8 cellular contexts compared by ENCODE assay signal in genomic region chr12:4320859-4321701, GRCh38. TPM values are rescaled to one million over a fixed set of nuclear protein-coding genes. Genes with fewer than 3 reads are reported as not detected.
DNase-seq lines count a peak whose midpoint lies in the region; ATAC-seq and TF ChIP-seq lines count a peak whose summit lies in the region.

Gene TIGAR, plus strand, starts transcription at chr12:4321213. Its CDS starts 59 bp downstream, at chr12:4321272.

- intact Hi-C loops in esophagus muscularis mucosa (cut with DNase I): no loop called here

- H4K20me1 ChIP-seq in KMS-11 (ENCODE audit: insufficient read depth): no peaks in the 10 kb centered on the region

- peak within 1 kb of the TSS; percentile 44 for H3K27ac ChIP-seq in KMS-11
- H3K27ac ChIP-seq in Peyer's patch: peak within 1 kb of the TSS; percentile 87 to 95 (median 90)
- peak within 1 kb of the TSS; percentile 84 to 98 (median 92) for H3K27ac ChIP-seq in esophagus muscularis mucosa (replicated peaks in 1 of 4)
- H3K27ac ChIP-seq in muscle layer of duodenum (ENCODE audit: low read length): peak within 1 kb of the TSS; percentile 90

- TF ChIP-seq EP300 in esophagus muscularis mucosa (IDR thresholded peaks at IDR 0.05): no peak

- peak within 1 kb of the TSS; percentile 88 for H3K4me2 ChIP-seq in KMS-11

- H3K4me3 ChIP-seq in KMS-11 (IDR thresholded peaks at IDR 0.05; ENCODE audit: insufficient read depth, low read depth, low read length): no peak within 1 kb of the TSS
- peak within 1 kb of the TSS; percentile 77 to 97 (median 88) for H3K4me3 ChIP-seq in Peyer's patch
- peak within 1 kb of the TSS; percentile 74 to 93 (median 82) for H3K4me3 ChIP-seq in esophagus muscularis mucosa
- peak within 1 kb of the TSS; percentile 90 to 94 for H3K4me3 ChIP-seq in muscle layer of duodenum (ENCODE audit: low read depth in 1 of 2, low read length in 2 of 2)

- peak; percentile 81 for DNase-seq in DMS79 (lab: John Stamatoyannopoulos, UW)
- DNase-seq in Peyer's patch: peak; percentile 93 to 97 (median 97)
- DNase-seq in activated T-cell treated with anti-CD3 and anti-CD28 coated beads, Interleukin-2, amount 50 U/mL, for 48 hours: peak; percentile 89 to 94
- peak; percentile 96 for DNase-seq in esophagus muscularis mucosa (ENCODE audit: extremely low spot score)
- DNase-seq in stimulated activated CD8-positive, alpha-beta memory T cell treated with anti-CD3 and anti-CD28 coated beads, Interleukin-7, amount 100 ng/mL, for 24 hours (ENCODE audit: low read depth): peak; percentile 81

- H3K36me3 ChIP-seq in KMS-11 (ENCODE audit: insufficient read depth) (no peaks in the 10 kb centered on the region), Peyer's patch (no peaks in the 10 kb centered on the region), esophagus muscularis mucosa (no peaks in the 10 kb centered on the region), muscle layer of duodenum (ENCODE audit: control insufficient read depth in 1 of 2, insufficient read depth in 2 of 2, low read length in 2 of 2) (no peaks in the 10 kb centered on the region)

- TF ChIP-seq CTCF in KMS-11 (conservative IDR thresholded peaks at IDR 0.05; ENCODE audit: low read depth, low read length): no peak
- peak in 1 of 6 experiments; percentile 1 for TF ChIP-seq CTCF in Peyer's patch (IDR thresholded peaks at IDR 0.05)
- peak in 1 of 3 experiments; percentile 20 for TF ChIP-seq CTCF in esophagus muscularis mucosa (IDR thresholded peaks at IDR 0.05)

- peak within 1 kb of the TSS; percentile 87 for H3K9ac ChIP-seq in KMS-11

- H3K9me3 ChIP-seq in Peyer's patch (no peaks in the 10 kb centered on the region), esophagus muscularis mucosa (no peaks in the 10 kb centered on the region), muscle layer of duodenum (ENCODE audit: control insufficient read depth in 1 of 2, low read length in 2 of 2) (no peaks in the 10 kb centered on the region)

- H3K79me2 ChIP-seq in KMS-11 (ENCODE audit: insufficient read depth, low read depth): peaks cover 19% of the 10 kb centered on the region; the same call in 1 of the 2 replicates

- ATAC-seq in GM21786 (IDR thresholded peaks at IDR 0.05; ENCODE audit: unreplicated experiment): peak; percentile 92

- H3K27me3 ChIP-seq in KMS-11 (ENCODE audit: insufficient read depth, low read depth) (no peaks in the 10 kb centered on the region), Peyer's patch (no peaks in the 10 kb centered on the region), esophagus muscularis mucosa (no peaks in the 10 kb centered on the region), muscle layer of duodenum (ENCODE audit: low read depth, low read length) (no peaks in the 10 kb centered on the region)

- peak within 1 kb of the TSS; percentile 94 for H2AFZ ChIP-seq in KMS-11 (ENCODE audit: low read depth)

- peak; percentile 89 to 91 for TF ChIP-seq POLR2A in Peyer's patch (IDR thresholded peaks at IDR 0.05)
- TF ChIP-seq POLR2A in esophagus muscularis mucosa (IDR thresholded peaks at IDR 0.05; ENCODE audit: low read depth): peak; percentile 88

- WGBS in esophagus muscularis mucosa: 0% methylated on average over 12 of the region's 76 CpGs

- H3K4me1 ChIP-seq in KMS-11 (ENCODE audit: low read depth, poor library complexity, severe bottlenecking) (peaks cover 11% of the 10 kb centered on the region), Peyer's patch (peaks cover 0 to 10% (median 1%) of the 10 kb centered on the region in 4 donors), esophagus muscularis mucosa (peaks cover 12 to 43% (median 33%) of the 10 kb centered on the region in 4 donors), muscle layer of duodenum (ENCODE audit: control insufficient read depth in 1 of 2, insufficient read depth in 2 of 2, low read length in 2 of 2) (peaks cover 0 to 19% of the 10 kb centered on the region in 2 donors)

RNA-seq across cellular contexts. Expression of gene TIGAR, which starts in this region (rescaled TPM):
- total RNA-seq in Peyer's patch (1 to 10 TPM; 1.7 to 8.0 (median 3.0) TPM), esophagus muscularis mucosa (1 to 10 TPM; 6.6 to 7.6 (median 7.4) TPM)
